25 cellular contexts compared by ENCODE assay signal in genomic region chr9:136235171-136235570, GRCh38. TPM values are rescaled to one million over a fixed set of nuclear protein-coding genes. Genes with fewer than 3 reads are reported as not detected.
"Had no signal": no experiment of that assay in that cellular context is flagged by ENCODE, and none has a peak within 500 bp of the region (broad histone marks: within the 10 kb centered on the region; RNA-seq: fewer than 3 reads in every experiment).

No MANE protein-coding gene starts in this region.

- H3K9ac ChIP-seq: neural progenitor cell, parathyroid adenoma had no signal

- H2AFZ ChIP-seq: neural progenitor cell, parathyroid adenoma had no signal

- DNase-seq: cortex of kidney; dorsolateral prefrontal cortex; effector CD8-positive, alpha-beta T cell; foreskin melanocyte; heart left ventricle; hippocampal formation; kidney glomerular epithelial cell; mammary epithelial cell; mucosa of descending colon; natural killer cell; occipital lobe; psoas muscle; retina; right lobe of liver; stimulated activated CD4-positive, alpha-beta T cell treated with anti-CD3 and anti-CD28 coated beads, Interleukin-4, amount 100 ng/mL, for 1 hour; stimulated activated CD8-positive, alpha-beta memory T cell treated with anti-CD3 and anti-CD28 coated beads, Interleukin-4, amount 100 ng/mL, for 48 hours; stomach; transverse colon had no signal

- H3K9me3 ChIP-seq: heart left ventricle, mucosa of descending colon, psoas muscle, right lobe of liver, stomach, thoracic aorta, transverse colon had no signal

- H3K79me2 ChIP-seq: parathyroid adenoma had no signal

- H3K27ac ChIP-seq: heart left ventricle, neural progenitor cell, parathyroid adenoma, psoas muscle, right lobe of liver, stomach, thoracic aorta, transverse colon had no signal

- H3K9me3 Mint-ChIP-seq: natural killer cell; neural progenitor cell; stimulated activated effector memory CD8-positive, alpha-beta T cell treated with anti-CD3 and anti-CD28 coated beads, Interleukin-12 subunit alpha, Interleukin-12 subunit beta, amount 100 ng/mL, for 72 hours had no signal

- FAIRE-seq: islet of Langerhans had no signal

- ATAC-seq: heart left ventricle, mucosa of descending colon, natural killer cell, psoas muscle, right lobe of liver had no signal

- H3K36me3 Mint-ChIP-seq: natural killer cell had no signal

- H3K27ac Mint-ChIP-seq: natural killer cell; neural progenitor cell; stimulated activated effector memory CD8-positive, alpha-beta T cell treated with anti-CD3 and anti-CD28 coated beads, Interleukin-12 subunit alpha, Interleukin-12 subunit beta, amount 100 ng/mL, for 72 hours had no signal

- H3K4me3 ChIP-seq: dorsolateral prefrontal cortex, heart left ventricle, mucosa of descending colon, neural progenitor cell, psoas muscle, right lobe of liver, stomach, thoracic aorta, transverse colon had no signal

- H3K4me3 Mint-ChIP-seq: natural killer cell; neural progenitor cell; stimulated activated effector memory CD8-positive, alpha-beta T cell treated with anti-CD3 and anti-CD28 coated beads, Interleukin-12 subunit alpha, Interleukin-12 subunit beta, amount 100 ng/mL, for 72 hours had no signal

- H3K27me3 ChIP-seq: dorsolateral prefrontal cortex, heart left ventricle, neural progenitor cell, right lobe of liver, stomach, transverse colon had no signal

- H3K4me2 ChIP-seq: neural progenitor cell had no signal

- H3K4me1 ChIP-seq: neural progenitor cell, parathyroid adenoma had no signal

- H3K36me3 ChIP-seq: neural progenitor cell, right lobe of liver, thoracic aorta, transverse colon had no signal

RNA-seq across cellular contexts. Expression of gene LHX3, which starts 30.2 kb away (rescaled TPM):
- total RNA-seq: heart left ventricle, mammary epithelial cell, mucosa of descending colon, occipital lobe, psoas muscle, right lobe of liver, stomach, thoracic aorta, transverse colon, ureter had no signal
- polyA plus RNA-seq: esophagus, heart left ventricle, mammary epithelial cell, psoas muscle, stomach had no signal
